Comparison of ENCODE assay signal across 7 cellular contexts in genomic region chr2:64989982-64990614, GRCh38. TPM values are rescaled to one million over a fixed set of nuclear protein-coding genes. Genes with fewer than 3 reads are reported as not detected.
A peak's percentile ranks its signal among the peaks of the same experiment; 100 is the strongest.
DNase-seq lines count a peak whose midpoint lies in the region; ATAC-seq and TF ChIP-seq lines count a peak whose summit lies in the region.

No MANE protein-coding gene starts in this region.

- peak; percentile 21 for DNase-seq in ELF-1 (ENCODE audit: low read depth, low spot score)
- peak; percentile 14 for DNase-seq in activated CD8-positive, alpha-beta T cell treated with anti-CD3 and anti-CD28 coated beads for 36 hours
- DNase-seq in GDM1 (lab: John Stamatoyannopoulos, UW), result no peak

- peaks cover 30% of the 10 kb centered on the region for H3K36me3 Mint-ChIP-seq in activated CD8-positive, alpha-beta T cell treated with anti-CD3 and anti-CD28 coated beads for 36 hours (ENCODE audit: low read depth)
- H3K36me3 Mint-ChIP-seq in stimulated activated memory B cell treated with anti-CD40 and anti-IgM and Interleukin-4, amounts not matched to agents 10 μg/mL and 1 μg/mL and 100 μg/mL, for 72 hours, result peaks cover 27% of the 10 kb centered on the region

- H3K4me3 ChIP-seq in iPS-11a (ENCODE audit: low read depth, low read length), result peak overlapping the region; percentile 67

- TF ChIP-seq CTCF in activated CD8-positive, alpha-beta T cell treated with anti-CD3 and anti-CD28 coated beads for 36 hours (IDR thresholded peaks at IDR 0.05), result no peak

- peaks cover 47% of the 10 kb centered on the region for H3K4me1 Mint-ChIP-seq in activated CD8-positive, alpha-beta T cell treated with anti-CD3 and anti-CD28 coated beads for 36 hours (ENCODE audit: low read depth)
- H3K4me1 Mint-ChIP-seq in stimulated activated memory B cell treated with anti-CD40 and anti-IgM and Interleukin-4, amounts not matched to agents 10 μg/mL and 1 μg/mL and 100 μg/mL, for 72 hours, result peaks cover 66% of the 10 kb centered on the region

- H3K4me3 Mint-ChIP-seq in activated CD8-positive, alpha-beta T cell treated with anti-CD3 and anti-CD28 coated beads for 36 hours, result peak overlapping the region; percentile 88
- peak overlapping the region; percentile 89 for H3K4me3 Mint-ChIP-seq in stimulated activated memory B cell treated with anti-CD40 and anti-IgM and Interleukin-4, amounts not matched to agents 10 μg/mL and 1 μg/mL and 100 μg/mL, for 72 hours

- peak overlapping the region; percentile 62 for H3K27ac Mint-ChIP-seq in activated CD8-positive, alpha-beta T cell treated with anti-CD3 and anti-CD28 coated beads for 36 hours
- H3K27ac Mint-ChIP-seq in stimulated activated memory B cell treated with anti-CD40 and anti-IgM and Interleukin-4, amounts not matched to agents 10 μg/mL and 1 μg/mL and 100 μg/mL, for 72 hours, result peak overlapping the region; percentile 81

- CTCF ChIA-PET in activated CD8-positive, alpha-beta T cell treated with anti-CD3 and anti-CD28 coated beads for 36 hours (lab: Charles Lee), result interaction anchor here (0.9 to 2.2 kb wide), 4 partner anchors 9 to 73 kb away, joined by 3 to 12 read pairs (median 4); no protein-coding TSS in a partner anchor

- POLR2A ChIA-PET in activated CD8-positive, alpha-beta T cell treated with anti-CD3 and anti-CD28 coated beads for 36 hours (lab: Charles Lee), result interaction anchor here (1.0 to 1.6 kb wide), 4 partner anchors 8 to 694 kb away, joined by 3 to 5 read pairs (median 4); no protein-coding TSS in a partner anchor

- ATAC-seq in HG03095 (IDR thresholded peaks at IDR 0.05; ENCODE audit: unreplicated experiment) (peak; percentile 2), GM18861 (IDR thresholded peaks at IDR 0.05; ENCODE audit: unreplicated experiment) (no peak)
- ATAC-seq in activated CD8-positive, alpha-beta T cell treated with anti-CD3 and anti-CD28 coated beads for 36 hours, result no peak
- no peak for ATAC-seq in stimulated activated memory B cell treated with anti-CD40 and anti-IgM and Interleukin-4, amounts not matched to agents 10 μg/mL and 1 μg/mL and 100 μg/mL, for 72 hours

- H3K9me3 Mint-ChIP-seq in activated CD8-positive, alpha-beta T cell treated with anti-CD3 and anti-CD28 coated beads for 36 hours, result no peaks in the 10 kb centered on the region
- H3K9me3 Mint-ChIP-seq in stimulated activated memory B cell treated with anti-CD40 and anti-IgM and Interleukin-4, amounts not matched to agents 10 μg/mL and 1 μg/mL and 100 μg/mL, for 72 hours, result no peaks in the 10 kb centered on the region

- H3K27me3 Mint-ChIP-seq in activated CD8-positive, alpha-beta T cell treated with anti-CD3 and anti-CD28 coated beads for 36 hours, result peaks cover 10% of the 10 kb centered on the region
- H3K27me3 Mint-ChIP-seq in stimulated activated memory B cell treated with anti-CD40 and anti-IgM and Interleukin-4, amounts not matched to agents 10 μg/mL and 1 μg/mL and 100 μg/mL, for 72 hours, result no peaks in the 10 kb centered on the region

- intact Hi-C loops in activated CD8-positive, alpha-beta T cell treated with anti-CD3 and anti-CD28 coated beads for 36 hours (cut with micrococcal nuclease), result loop anchor here (5.0 kb wide), 3 partner anchors 43 to 73 kb away; no protein-coding TSS in a partner anchor

RNA-seq across cellular contexts. Expression of gene SLC1A4, which starts 0.9 kb away (rescaled TPM):
- 10 to 100 TPM; 14.6 to 14.9 TPM for total RNA-seq in activated CD8-positive, alpha-beta T cell treated with anti-CD3 and anti-CD28 coated beads for 36 hours
